Comparison of ENCODE assay signal across 8 cellular contexts in genomic region chr1:176374967-176375569, GRCh38.
DNase-seq lines count a peak whose midpoint lies in the region; ATAC-seq, FAIRE-seq and TF ChIP-seq lines count a peak whose summit lies in the region.

No MANE protein-coding gene starts in this region.

- TF ChIP-seq POLR2A in esophagus squamous epithelium (IDR thresholded peaks at IDR 0.05): no peak

- peak; percentile 99 for TF ChIP-seq CTCF in D721Med (IDR thresholded peaks at IDR 0.05; ENCODE audit: insufficient read depth, missing control alignments)
- TF ChIP-seq CTCF in esophagus squamous epithelium (IDR thresholded peaks at IDR 0.05): peak; percentile 36 to 75 (median 64)
- TF ChIP-seq CTCF in natural killer cell (IDR thresholded peaks at IDR 0.05): peak; percentile 62

- H3K27me3 Mint-ChIP-seq in natural killer cell (ENCODE audit: low read depth in 2 of 2): no peaks in the 10 kb centered on the region

- H3K4me3 Mint-ChIP-seq in natural killer cell: no peak overlapping the region

- 21 to 23% methylated on average over 7 of the region's 7 CpGs for WGBS in esophagus squamous epithelium, 2 donors

- no peak overlapping the region for H3K27ac ChIP-seq in esophagus squamous epithelium

- H3K9me3 ChIP-seq in NT2/D1 (ENCODE audit: insufficient read depth, low read length) (peaks cover 2% of the 10 kb centered on the region; the same call in 1 of the 2 replicates), esophagus squamous epithelium (no peaks in the 10 kb centered on the region)

- peak; percentile 87 for ATAC-seq in GM21381 (IDR thresholded peaks at IDR 0.05; ENCODE audit: unreplicated experiment)
- peak in 2 of 3 donors; percentile 64 to 66 for ATAC-seq in natural killer cell

- peaks cover 0 to 3% of the 10 kb centered on the region in 2 donors for H3K9me3 Mint-ChIP-seq in natural killer cell

- H3K4me3 ChIP-seq in NT2/D1 (ENCODE audit: insufficient read length, low read depth): no peak overlapping the region
- no peak overlapping the region for H3K4me3 ChIP-seq in esophagus squamous epithelium

- intact Hi-C loops in esophagus squamous epithelium (cut with DNase I): no loop called here
- intact Hi-C loops in natural killer cell (cut with micrococcal nuclease): no loop called here

- no peaks in the 10 kb centered on the region for H3K27me3 ChIP-seq in NT2/D1 (ENCODE audit: insufficient read depth, insufficient read length)
- no peaks in the 10 kb centered on the region for H3K27me3 ChIP-seq in esophagus squamous epithelium

- H3K9ac ChIP-seq in NT2/D1 (ENCODE audit: insufficient read length, low read depth): no peak overlapping the region

- no peaks in the 10 kb centered on the region for H3K36me3 Mint-ChIP-seq in natural killer cell

- no peaks in the 10 kb centered on the region for H3K36me3 ChIP-seq in NT2/D1 (ENCODE audit: insufficient read depth, insufficient read length, low read length)
- no peaks in the 10 kb centered on the region for H3K36me3 ChIP-seq in esophagus squamous epithelium

- H3K4me1 ChIP-seq in NT2/D1 (ENCODE audit: insufficient read depth, insufficient read length): no peaks in the 10 kb centered on the region
- H3K4me1 ChIP-seq in esophagus squamous epithelium: no peaks in the 10 kb centered on the region

- H3K4me1 Mint-ChIP-seq in natural killer cell: no peaks in the 10 kb centered on the region

- no peak overlapping the region for H3K27ac Mint-ChIP-seq in natural killer cell

- FAIRE-seq in D721Med (lab: Jason Lieb, UNC): peak; percentile 92

- DNase-seq in D721Med (ENCODE audit: insufficient read length, low spot score) (peak; percentile 27), HS-27A (ENCODE audit: low read depth) (peak; percentile 11), NT2/D1 (ENCODE audit: low read depth, low spot score) (peak; percentile 84), esophagus squamous epithelium (lab: John Stamatoyannopoulos, UW) (no peak), natural killer cell (no peak), stromal cell of bone marrow (ENCODE audit: low read depth) (peak; percentile 62)
- peak; percentile 83 for DNase-seq in activated CD8-positive, alpha-beta memory T cell treated with anti-CD3 and anti-CD28 coated beads, Interleukin-2, amount 50 U/mL, for 48 hours

Comparison
In these comparisons a context has a peak if more than half of its experiments do, and no peak if none do; other contexts are left out.
1. DNase-seq: peak in D721Med (single experiment), HS-27A (single experiment), NT2/D1 (single experiment), activated CD8-positive, alpha-beta memory T cell treated with anti-CD3 and anti-CD28 coated beads, Interleukin-2, amount 50 U/mL, for 48 hours (single experiment) and stromal cell of bone marrow (single experiment); none in esophagus squamous epithelium (single experiment) and natural killer cell (single experiment).
2. Peak in every context shown above with its lines, with median percentiles within 50 percentile points of each other: CTCF ChIP-seq.